In the genomic region with DNA sequence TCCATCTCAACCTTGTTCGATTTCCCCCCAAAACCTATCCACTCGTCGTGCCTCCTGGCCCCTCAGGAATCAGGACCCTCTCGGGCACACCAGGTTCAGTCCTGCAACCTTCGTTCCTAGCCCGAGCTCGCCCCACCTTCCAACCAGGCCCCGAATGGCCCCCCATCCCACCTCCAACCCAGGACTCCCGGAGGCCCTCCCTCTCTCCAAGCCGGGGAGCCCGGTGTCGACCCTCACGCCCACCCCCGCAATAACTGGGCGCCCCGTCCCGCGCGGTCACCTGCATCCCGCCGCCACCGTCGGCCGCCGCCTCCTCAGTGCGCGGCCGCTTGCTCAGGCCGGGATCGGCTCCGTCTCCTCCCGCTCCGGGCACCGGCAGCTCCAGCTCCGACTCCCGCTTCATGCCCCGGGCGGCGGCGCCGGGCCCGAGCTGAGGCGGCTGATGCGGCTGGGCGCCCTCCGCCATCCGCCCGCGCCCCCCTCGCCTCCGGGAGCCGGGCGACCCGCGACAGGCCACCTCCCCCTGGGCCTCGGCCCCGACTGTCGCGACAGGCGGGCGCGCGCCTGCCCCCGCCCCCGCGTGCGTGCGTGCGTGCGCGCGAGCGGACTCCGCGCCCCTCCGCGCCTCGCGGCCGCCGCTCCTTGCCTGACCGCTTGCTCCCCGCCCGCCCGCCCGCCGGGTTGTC, we compare ENCODE assay signal across 8 cellular contexts. TPM values are rescaled to one million over a fixed set of nuclear protein-coding genes. Genes with fewer than 3 reads are reported as not detected.
DNase-seq lines count a peak whose midpoint lies in the region; ATAC-seq, FAIRE-seq and TF ChIP-seq lines count a peak whose summit lies in the region.

No MANE protein-coding gene starts in this region.

- H3K9me3 ChIP-seq in sigmoid colon: no peaks in the 10 kb centered on the region

- 1% methylated on average over 87 of the region's 87 CpGs for WGBS in sigmoid colon, 2 donors

- TF ChIP-seq EP300 in Ishikawa (IDR thresholded peaks at IDR 0.05; ENCODE audit: borderline replicate concordance) (no peak), sigmoid colon (IDR thresholded peaks at IDR 0.05) (no peak)

- H3K27me3 ChIP-seq in sigmoid colon: no peaks in the 10 kb centered on the region

- intact Hi-C loops in sigmoid colon (cut with DNase I): loop anchor here (2.0 to 5.0 kb wide), 5 partner anchors 37 to 191 kb away; no protein-coding TSS in a partner anchor

- no peak for TF ChIP-seq RAD21 in Ishikawa (IDR thresholded peaks at IDR 0.05; ENCODE audit: low read depth)

- H3K36me3 ChIP-seq in sigmoid colon: peaks cover 0 to 3% (median 0%) of the 10 kb centered on the region in 4 donors

- FAIRE-seq in GM19239 (lab: Jason Lieb, UNC): no peak

- ATAC-seq in HG03469 (IDR thresholded peaks at IDR 0.05; ENCODE audit: unreplicated experiment): no peak

- peak overlapping the region; percentile 90 to 98 (median 97) for H3K27ac ChIP-seq in sigmoid colon

- peak; percentile 31 for DNase-seq in NCI-H82 (lab: John Stamatoyannopoulos, UW)
- DNase-seq in NCI-H82 treated with DMSO at 0.1 percent for 48 hours (lab: John Stamatoyannopoulos, UW; ENCODE audit: unreplicated experiment): no peak
- peak in 32 of 56 donors; percentile 26 to 83 (median 66) for DNase-seq in amygdala (lab: John Stamatoyannopoulos, UW)
- DNase-seq in hypothalamus (lab: John Stamatoyannopoulos, UW): peak in 31 of 51 donors; percentile 21 to 82 (median 56)
- DNase-seq in sigmoid colon: peak; percentile 71
- no peak for DNase-seq in GM19239 (ENCODE audit: insufficient read length, low spot score)

- TF ChIP-seq POLR2A in sigmoid colon (IDR thresholded peaks at IDR 0.05): no peak

- TF ChIP-seq CTCF in sigmoid colon (IDR thresholded peaks at IDR 0.05): no peak

- peak overlapping the region; percentile 64 to 95 (median 84) for H3K4me3 ChIP-seq in sigmoid colon

- peaks cover 0 to 46% (median 33%) of the 10 kb centered on the region in 4 donors for H3K4me1 ChIP-seq in sigmoid colon

TF ChIP-seq in Ishikawa, 13 proteins besides CTCF, POLR2A, EP300 and RAD21:
- TF ChIP-seq, protein P1, sequence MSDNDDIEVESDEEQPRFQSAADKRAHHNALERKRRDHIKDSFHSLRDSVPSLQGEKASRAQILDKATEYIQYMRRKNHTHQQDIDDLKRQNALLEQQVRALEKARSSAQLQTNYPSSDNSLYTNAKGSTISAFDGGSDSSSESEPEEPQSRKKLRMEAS (IDR thresholded peaks at IDR 0.05): peak; percentile 23; the same call in 1 of the 2 replicates
- no peak for TF ChIP-seq TAF1 (IDR thresholded peaks at IDR 0.05; ENCODE audit: low read depth)
- peak; percentile 11; the same call in 1 of the 2 replicates for TF ChIP-seq TCF12 (IDR thresholded peaks at IDR 0.05; ENCODE audit: low read depth)
- TF ChIP-seq, protein P2, sequence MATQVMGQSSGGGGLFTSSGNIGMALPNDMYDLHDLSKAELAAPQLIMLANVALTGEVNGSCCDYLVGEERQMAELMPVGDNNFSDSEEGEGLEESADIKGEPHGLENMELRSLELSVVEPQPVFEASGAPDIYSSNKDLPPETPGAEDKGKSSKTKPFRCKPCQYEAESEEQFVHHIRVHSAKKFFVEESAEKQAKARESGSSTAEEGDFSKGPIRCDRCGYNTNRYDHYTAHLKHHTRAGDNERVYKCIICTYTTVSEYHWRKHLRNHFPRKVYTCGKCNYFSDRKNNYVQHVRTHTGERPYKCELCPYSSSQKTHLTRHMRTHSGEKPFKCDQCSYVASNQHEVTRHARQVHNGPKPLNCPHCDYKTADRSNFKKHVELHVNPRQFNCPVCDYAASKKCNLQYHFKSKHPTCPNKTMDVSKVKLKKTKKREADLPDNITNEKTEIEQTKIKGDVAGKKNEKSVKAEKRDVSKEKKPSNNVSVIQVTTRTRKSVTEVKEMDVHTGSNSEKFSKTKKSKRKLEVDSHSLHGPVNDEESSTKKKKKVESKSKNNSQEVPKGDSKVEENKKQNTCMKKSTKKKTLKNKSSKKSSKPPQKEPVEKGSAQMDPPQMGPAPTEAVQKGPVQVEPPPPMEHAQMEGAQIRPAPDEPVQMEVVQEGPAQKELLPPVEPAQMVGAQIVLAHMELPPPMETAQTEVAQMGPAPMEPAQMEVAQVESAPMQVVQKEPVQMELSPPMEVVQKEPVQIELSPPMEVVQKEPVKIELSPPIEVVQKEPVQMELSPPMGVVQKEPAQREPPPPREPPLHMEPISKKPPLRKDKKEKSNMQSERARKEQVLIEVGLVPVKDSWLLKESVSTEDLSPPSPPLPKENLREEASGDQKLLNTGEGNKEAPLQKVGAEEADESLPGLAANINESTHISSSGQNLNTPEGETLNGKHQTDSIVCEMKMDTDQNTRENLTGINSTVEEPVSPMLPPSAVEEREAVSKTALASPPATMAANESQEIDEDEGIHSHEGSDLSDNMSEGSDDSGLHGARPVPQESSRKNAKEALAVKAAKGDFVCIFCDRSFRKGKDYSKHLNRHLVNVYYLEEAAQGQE (IDR thresholded peaks at IDR 0.05; ENCODE audit: low read depth): no peak
- peak; percentile 59; the same call in 1 of the 2 replicates for TF ChIP-seq ZBTB7A (IDR thresholded peaks at IDR 0.05; ENCODE audit: low read depth)

RNA-seq across cellular contexts. Expression of gene RBFOX2, which starts 0.5 kb away (rescaled TPM):
- total RNA-seq in sigmoid colon: 100 to 1,000 TPM; 138 to 164 (median 148) TPM
- polyA plus RNA-seq in sigmoid colon: 10 to 100 TPM; 11.6 to 32.4 (median 15.6) TPM

Comparison
In these comparisons a context has a peak if more than half of its experiments do, and no peak if none do; other contexts are left out.
1. DNase-seq: peak in NCI-H82 (single experiment), amygdala (32 of 56), hypothalamus (31 of 51) and sigmoid colon (single experiment); none in NCI-H82 treated with DMSO at 0.1 percent for 48 hours (single experiment) and GM19239 (single experiment).